ENCODE assay signal across 1 cellular context in genomic region chr6:26170181-26170580, GRCh38.
TF ChIP-seq lines count a peak whose summit lies in the region.

No MANE protein-coding gene starts in this region.

TF ChIP-seq in HepG2, 621 proteins besides CTCF, POLR2A, EP300 and RAD21 (continued from another document):
- TF ChIP-seq KDM4B (CRISPR knock-in tag; IDR thresholded peaks at IDR 0.05) (no peak), POLR2AphosphoS5 (IDR thresholded peaks at IDR 0.05; ENCODE audit: low read depth, low read length) (no peak)
